8 cellular contexts compared by ENCODE assay signal in the genomic region with DNA sequence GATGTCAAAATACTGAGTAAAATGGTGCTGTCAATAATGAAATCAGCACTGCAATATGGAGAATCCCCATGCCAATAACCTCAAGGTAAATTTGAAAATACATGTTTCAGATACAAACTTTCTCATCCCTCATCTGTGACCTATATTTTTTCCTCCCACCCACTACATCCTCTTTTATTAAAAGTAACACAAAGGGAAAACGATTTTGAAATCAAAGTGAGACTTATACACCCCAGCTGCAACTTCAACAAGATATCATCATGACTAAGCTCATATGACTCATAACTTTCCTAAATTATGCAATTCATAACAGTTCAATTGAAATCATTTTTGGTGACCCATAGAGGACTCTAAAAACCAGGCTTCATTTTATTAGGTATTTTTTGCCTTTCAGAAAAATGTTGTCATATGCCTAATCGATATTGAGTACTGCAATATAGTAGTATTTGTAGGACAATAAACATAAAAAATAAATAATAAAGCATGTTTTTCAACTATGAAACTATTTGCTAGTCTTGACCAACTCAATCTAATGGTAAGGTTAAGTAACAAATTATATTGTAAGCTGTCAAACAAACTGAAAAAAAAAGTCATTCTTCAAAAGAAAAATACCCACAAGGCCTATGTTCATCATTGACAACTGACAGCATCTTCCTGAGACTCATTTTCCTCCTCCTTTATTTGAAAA. TPM values are rescaled to one million over a fixed set of nuclear protein-coding genes. Genes with fewer than 3 reads are reported as not detected.
DNase-seq lines count a peak whose midpoint lies in the region; ATAC-seq and TF ChIP-seq lines count a peak whose summit lies in the region.

No MANE protein-coding gene starts in this region.

- no peaks in the 10 kb centered on the region for H3K9me3 Mint-ChIP-seq in neural crest cell

- peaks cover 2% of the 10 kb centered on the region for H3K36me3 Mint-ChIP-seq in neural crest cell (ENCODE audit: low read depth)

- no peaks in the 10 kb centered on the region for H3K27me3 ChIP-seq in brain microvascular endothelial cell (replicated peaks)

- H3K36me3 ChIP-seq in brain microvascular endothelial cell (replicated peaks) = no peaks in the 10 kb centered on the region

- DNase-seq in EH (ENCODE audit: low read depth) (peak; percentile 73), NB4 (ENCODE audit: low read depth) (peak; percentile 88), brain microvascular endothelial cell (no peak), neural crest cell (ENCODE audit: low read depth, low spot score) (no peak), T-helper 9 cell (no peak), NCI-H524 treated with DMSO at 0.1 percent for 48 hours (lab: John Stamatoyannopoulos, UW) (no peak)
- no peak for DNase-seq in stimulated activated CD4-positive, alpha-beta T cell treated with anti-CD3 and anti-CD28 coated beads, Interleukin-4, amount 100 ng/mL, for 24 hours

- H3K4me1 Mint-ChIP-seq in neural crest cell = peaks cover 46% of the 10 kb centered on the region

- in situ Hi-C loops in brain microvascular endothelial cell (cut with HindIII; ENCODE audit: low pct_ligation_motif_present, low sequenced_read_pairs) = no loop called here

- ATAC-seq in GM18873 (IDR thresholded peaks at IDR 0.05; ENCODE audit: low FRiP score, unreplicated experiment) = no peak

- no peak for TF ChIP-seq POLR2A in NB4 (IDR thresholded peaks at IDR 0.05; ENCODE audit: extremely low read depth, insufficient read length)

- H3K4me3 Mint-ChIP-seq in neural crest cell = peak overlapping the region; percentile 60

- H3K27ac Mint-ChIP-seq in neural crest cell (ENCODE audit: unreplicated experiment) = no peak overlapping the region

- TF ChIP-seq CTCF in NB4 (IDR thresholded peaks at IDR 0.05; ENCODE audit: low read depth, low read length) = no peak
- TF ChIP-seq CTCF in brain microvascular endothelial cell (IDR thresholded peaks at IDR 0.05; ENCODE audit: low read depth, low read length, missing control alignments) = no peak
- TF ChIP-seq CTCF in neural crest cell (conservative IDR thresholded peaks at IDR 0.05) = no peak

- peak overlapping the region; percentile 81 for H3K27ac ChIP-seq in brain microvascular endothelial cell

- H3K27me3 Mint-ChIP-seq in neural crest cell (ENCODE audit: low read depth) = no peaks in the 10 kb centered on the region

- peak overlapping the region; percentile 25 for H3K4me3 ChIP-seq in NB4 (ENCODE audit: low read depth, low read length)
- no peak overlapping the region for H3K4me3 ChIP-seq in brain microvascular endothelial cell (ENCODE audit: low read depth, low read length)

RNA-seq across cellular contexts. Expression of gene ADAM17, which starts 3.0 kb away (rescaled TPM):
- total RNA-seq in neural crest cell = 39.6 and 39.9 TPM in 2 replicates

Comparison
In these comparisons a context has a peak if more than half of its experiments do, and no peak if none do; other contexts are left out.
1. DNase-seq: peak in EH (single experiment) and NB4 (single experiment); none in brain microvascular endothelial cell (single experiment), neural crest cell (single experiment), stimulated activated CD4-positive, alpha-beta T cell treated with anti-CD3 and anti-CD28 coated beads, Interleukin-4, amount 100 ng/mL, for 24 hours (single experiment), T-helper 9 cell (single experiment) and NCI-H524 treated with DMSO at 0.1 percent for 48 hours (single experiment).